8 cellular contexts compared by ENCODE assay signal in the genomic region with DNA sequence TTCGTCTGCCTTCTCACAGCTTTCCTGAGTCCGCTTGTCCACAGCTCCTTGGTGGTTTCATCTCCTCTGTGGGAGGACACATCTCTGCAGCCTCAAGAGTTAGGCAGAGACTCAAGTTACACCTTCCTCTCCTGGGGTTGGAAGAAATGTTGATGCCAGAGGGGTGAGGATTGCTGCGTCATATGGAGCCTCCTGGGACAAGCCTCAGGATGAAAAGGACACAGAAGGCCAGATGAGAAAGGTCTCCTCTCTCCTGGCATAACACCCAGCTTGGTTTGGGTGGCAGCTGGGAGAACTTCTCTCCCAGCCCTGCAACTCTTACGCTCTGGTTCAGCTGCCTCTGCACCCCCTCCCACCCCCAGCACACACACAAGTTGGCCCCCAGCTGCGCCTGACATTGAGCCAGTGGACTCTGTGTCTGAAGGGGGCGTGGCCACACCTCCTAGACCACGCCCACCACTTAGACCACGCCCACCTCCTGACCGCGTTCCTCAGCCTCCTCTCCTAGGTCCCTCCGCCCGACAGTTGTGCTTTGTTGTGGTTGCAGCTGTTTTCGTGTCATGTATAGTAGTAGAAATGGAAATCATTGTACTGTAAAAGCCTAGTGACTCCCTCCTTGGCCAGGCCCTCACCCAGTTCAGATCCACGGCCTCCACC. TPM values are rescaled to one million over a fixed set of nuclear protein-coding genes. Genes with fewer than 3 reads are reported as not detected.
DNase-seq lines count a peak whose midpoint lies in the region; ATAC-seq, FAIRE-seq and TF ChIP-seq lines count a peak whose summit lies in the region.

No MANE protein-coding gene starts in this region.

- peaks cover 27% of the 10 kb centered on the region for H3K27me3 Mint-ChIP-seq in nephron progenitor cell (ENCODE audit: low read depth, poor library complexity)

- H3K27ac Mint-ChIP-seq in nephron progenitor cell: peak overlapping the region; percentile 80

- ATAC-seq in RWPE2 (ENCODE audit: low read depth) (peak; percentile 43; the same call in 2 of the 3 replicates), left cardiac atrium (no peak)

- intact Hi-C loops in left cardiac atrium (cut with DNase I): no loop called here

- H3K9me3 ChIP-seq in RWPE2 (ENCODE audit: severe bottlenecking) (no peaks in the 10 kb centered on the region), WERI-Rb-1 (ENCODE audit: severe bottlenecking) (no peaks in the 10 kb centered on the region)

- DNase-seq in GM19239 (ENCODE audit: insufficient read length, low spot score) (peak; percentile 77), RWPE2 (ENCODE audit: low spot score) (no peak), nephron progenitor cell (peak; percentile 80), GDM1 (lab: John Stamatoyannopoulos, UW) (no peak), left cardiac atrium (no peak), WERI-Rb-1 (no peak), glomerular visceral epithelial cell (ENCODE audit: extremely low spot score) (no peak)
- peak; percentile 69 for DNase-seq in activated effector memory CD4-positive, alpha-beta T cell treated with Interleukin-2 at 50 U/mL for 16 hours

- no peaks in the 10 kb centered on the region for H3K9me3 Mint-ChIP-seq in nephron progenitor cell

- H3K27ac ChIP-seq in RWPE2 (ENCODE audit: poor library complexity, severe bottlenecking) (no peak overlapping the region), WERI-Rb-1 (no peak overlapping the region)

- peaks cover 62% of the 10 kb centered on the region for H3K4me1 Mint-ChIP-seq in nephron progenitor cell

- H3K27me3 ChIP-seq in RWPE2 (ENCODE audit: insufficient read depth, poor library complexity, severe bottlenecking) (no peaks in the 10 kb centered on the region), WERI-Rb-1 (ENCODE audit: insufficient read depth, low read depth, severe bottlenecking) (no peaks in the 10 kb centered on the region)

- peak overlapping the region; percentile 29 for H3K4me3 Mint-ChIP-seq in nephron progenitor cell

- no peaks in the 10 kb centered on the region for H3K4me1 ChIP-seq in RWPE2 (ENCODE audit: insufficient read depth, poor library complexity, severe bottlenecking)

- no peak for FAIRE-seq in GM19239 (lab: Jason Lieb, UNC)

- TF ChIP-seq CTCF in RWPE2 (IDR thresholded peaks at IDR 0.05; ENCODE audit: poor library complexity, severe bottlenecking) (no peak), nephron progenitor cell (IDR thresholded peaks at IDR 0.05) (no peak), WERI-Rb-1 (IDR thresholded peaks at IDR 0.05; ENCODE audit: low read depth, low read length) (no peak)

- no peaks in the 10 kb centered on the region for H3K36me3 Mint-ChIP-seq in nephron progenitor cell (ENCODE audit: low read depth)

- H3K36me3 ChIP-seq in RWPE2 (ENCODE audit: low read depth) (no peaks in the 10 kb centered on the region), WERI-Rb-1 (no peaks in the 10 kb centered on the region)

- no peak overlapping the region for H3K4me3 ChIP-seq in RWPE2 (ENCODE audit: severe bottlenecking)
- no peak overlapping the region for H3K4me3 ChIP-seq in WERI-Rb-1 (ENCODE audit: low read depth, low read length)

RNA-seq across cellular contexts. Expression of a gene that starts 11.7 kb away (rescaled TPM):
- total RNA-seq in left cardiac atrium: 1 to 10 TPM; 2.7 to 4.0 TPM

Comparison
In these comparisons a context has a peak if more than half of its experiments do, and no peak if none do; other contexts are left out.
1. DNase-seq: peak in GM19239 (single experiment), activated effector memory CD4-positive, alpha-beta T cell treated with Interleukin-2 at 50 U/mL for 16 hours (single experiment) and nephron progenitor cell (single experiment); none in RWPE2 (single experiment), GDM1 (single experiment), left cardiac atrium (single experiment), WERI-Rb-1 (single experiment) and glomerular visceral epithelial cell (single experiment).